16 cellular contexts compared by ENCODE assay signal in the genomic region with DNA sequence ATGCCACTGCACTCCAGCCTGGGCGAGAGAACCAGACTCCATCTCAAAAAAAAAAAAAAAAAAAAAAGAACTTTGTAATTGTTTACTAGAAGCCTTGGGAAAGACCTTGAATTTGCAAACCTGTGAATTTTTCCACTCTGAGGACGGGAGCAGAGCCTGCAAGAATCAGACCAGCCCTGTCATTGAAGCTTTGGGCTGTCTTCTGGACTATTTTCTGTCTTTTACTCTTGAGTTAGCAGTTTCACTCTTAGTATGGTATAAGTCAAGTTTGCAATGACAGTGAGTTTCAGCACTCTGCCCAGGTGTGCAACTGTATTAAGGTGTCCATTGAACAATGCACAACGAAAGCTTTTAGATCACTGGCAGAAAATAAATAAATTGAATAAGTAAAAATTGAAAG.
DNase-seq lines count a peak whose midpoint lies in the region; ATAC-seq, FAIRE-seq and TF ChIP-seq lines count a peak whose summit lies in the region.
"Had no signal": no experiment of that assay in that cellular context is flagged by ENCODE, and none has a peak within 500 bp of the region (broad histone marks: within the 10 kb centered on the region; RNA-seq: fewer than 3 reads in every experiment).

No MANE protein-coding gene starts in this region.

- H3K36me3 Mint-ChIP-seq in endodermal cell (ENCODE audit: low read depth) = no peaks in the 10 kb centered on the region

- H3K9me3 ChIP-seq in pancreas = no peaks in the 10 kb centered on the region
- H3K9me3 ChIP-seq in endodermal cell (ENCODE audit: control insufficient read depth, low read length) = no peaks in the 10 kb centered on the region
- H3K9me3 ChIP-seq: testis had no signal

- H3K4me3 ChIP-seq in pancreas (no peak overlapping the region), endodermal cell (ENCODE audit: low read length) (no peak overlapping the region)
- H3K4me3 ChIP-seq: testis had no signal

- intact Hi-C loops in pancreas (cut with DNase I) = loop anchor here in 1 of 3 donors (5.0 kb wide), 1 partner anchor 80 kb away; a partner anchor contains a TSS

- H3K27me3 ChIP-seq in pancreas (no peaks in the 10 kb centered on the region), endodermal cell (ENCODE audit: control insufficient read depth, insufficient read depth, low read length, poor library complexity, severe bottlenecking) (no peaks in the 10 kb centered on the region)
- H3K27me3 ChIP-seq: testis had no signal

- H3K27ac Mint-ChIP-seq in endodermal cell = no peak overlapping the region
- H3K27ac Mint-ChIP-seq: T-helper 1 cell treated with Interleukin-12 subunit alpha and Interleukin-12 subunit beta and Interleukin-4 antibody, amounts not matched to agents 30 μg/mL and 1 μg/mL, for 36 hours had no signal

- ATAC-seq in GM21723 (IDR thresholded peaks at IDR 0.05; ENCODE audit: unreplicated experiment) (peak; percentile 84), HG03139 (IDR thresholded peaks at IDR 0.05; ENCODE audit: unreplicated experiment) (peak; percentile 67), pancreas (peak; percentile 22 to 77 (median 48))
- ATAC-seq: activated T-cell treated with anti-CD3 and anti-CD28 coated beads, Interleukin-2, amount 50 U/mL, for 4 hours had no signal

- H3K27me3 Mint-ChIP-seq in endodermal cell (ENCODE audit: insufficient read depth) = no peaks in the 10 kb centered on the region
- H3K27me3 Mint-ChIP-seq: central memory CD8-positive, alpha-beta T cell had no signal

- no peak for TF ChIP-seq CTCF in pancreas (IDR thresholded peaks at IDR 0.05)
- TF ChIP-seq CTCF in endodermal cell (conservative IDR thresholded peaks at IDR 0.05) = no peak

- no peak overlapping the region for H3K9ac ChIP-seq in endodermal cell (ENCODE audit: extremely low read depth, low read length, poor library complexity, severe bottlenecking)

- H3K9me3 Mint-ChIP-seq in endodermal cell = no peaks in the 10 kb centered on the region
- H3K9me3 Mint-ChIP-seq: activated T-cell treated with anti-CD3 and anti-CD28 coated beads, Interleukin-2, amount 50 U/mL, for 4 hours; central memory CD8-positive, alpha-beta T cell; T-helper 1 cell treated with Interleukin-12 subunit alpha and Interleukin-12 subunit beta and Interleukin-4 antibody, amounts not matched to agents 30 μg/mL and 1 μg/mL, for 36 hours had no signal

- no peak for FAIRE-seq in pancreas (lab: Jason Lieb, UNC)
- FAIRE-seq: H54 had no signal

- H3K36me3 ChIP-seq in pancreas (no peaks in the 10 kb centered on the region), endodermal cell (ENCODE audit: control insufficient read depth, insufficient read depth, low read length) (no peaks in the 10 kb centered on the region)

- H3K4me1 ChIP-seq in pancreas (peaks cover 0 to 4% (median 4%) of the 10 kb centered on the region in 3 donors), endodermal cell (ENCODE audit: control insufficient read depth, insufficient read depth, low read length) (no peaks in the 10 kb centered on the region)

- H3K27ac ChIP-seq in pancreas (peak overlapping the region in 1 of 4 donors; percentile 54), endodermal cell (ENCODE audit: low read depth, low read length) (no peak overlapping the region)
- H3K27ac ChIP-seq: 22Rv1, testis had no signal

- peak; percentile 65 for DNase-seq in DMS53 (lab: John Stamatoyannopoulos, UW)
- no peak for DNase-seq in DMS53 treated with DMSO at 0.1 percent for 48 hours (lab: John Stamatoyannopoulos, UW; ENCODE audit: unreplicated experiment)
- DNase-seq in pancreas = peak in 1 of 6 donors; percentile 58
- DNase-seq in NCI-H526 treated with DMSO at 0.1 percent for 48 hours (lab: John Stamatoyannopoulos, UW) = no peak
- no peak for DNase-seq in superior temporal gyrus (ENCODE audit: extremely low spot score)
- no peak for DNase-seq in endodermal cell
- DNase-seq: activated T-cell treated with anti-CD3 and anti-CD28 coated beads, Interleukin-2, amount 50 U/mL, for 4 hours; foreskin fibroblast; stimulated activated CD4-positive, alpha-beta T cell treated with anti-CD3 and anti-CD28 coated beads, Interleukin-2, amount 100 ng/mL, for 48 hours; testis had no signal

- H3K4me1 Mint-ChIP-seq in endodermal cell = peaks cover 34% of the 10 kb centered on the region
- H3K4me1 Mint-ChIP-seq: central memory CD8-positive, alpha-beta T cell had no signal

- 25 to 26% methylated on average over 3 of the region's 3 CpGs for WGBS in pancreas, 2 donors
- WGBS in endodermal cell (ENCODE audit: insufficient coverage in 1 of 2, insufficient read length in 1 of 2), 2 experiments = 91 to 94% methylated on average over 2 of the region's 3 CpGs

- H3K4me3 Mint-ChIP-seq in endodermal cell = no peak overlapping the region
- H3K4me3 Mint-ChIP-seq: activated T-cell treated with anti-CD3 and anti-CD28 coated beads, Interleukin-2, amount 50 U/mL, for 4 hours; central memory CD8-positive, alpha-beta T cell; T-helper 1 cell treated with Interleukin-12 subunit alpha and Interleukin-12 subunit beta and Interleukin-4 antibody, amounts not matched to agents 30 μg/mL and 1 μg/mL, for 36 hours had no signal
